In genomic region chr11:118885319-118885718, GRCh38 we compare ENCODE assay signal across 24 cellular contexts. TPM values are rescaled to one million over a fixed set of nuclear protein-coding genes. Genes with fewer than 3 reads are reported as not detected.
DNase-seq lines count a peak whose midpoint lies in the region; ATAC-seq, FAIRE-seq and TF ChIP-seq lines count a peak whose summit lies in the region.
"Had no signal": no experiment of that assay in that cellular context is flagged by ENCODE, and none has a peak within 500 bp of the region (broad histone marks: within the 10 kb centered on the region; RNA-seq: fewer than 3 reads in every experiment).

No MANE protein-coding gene starts in this region.

- TF ChIP-seq EP300 in HepG2 (IDR thresholded peaks at IDR 0.05; ENCODE audit: low read depth in 2 of 2, low read length in 2 of 2) (no peak), HepG2 (CRISPR knock-in tag; IDR thresholded peaks at IDR 0.05; ENCODE audit: borderline replicate concordance) (no peak)

- CTCF ChIA-PET in HepG2 (lab: Yijun Ruan, JAX; ENCODE audit: low intra/inter-chr PET ratio, low total read pairs), result no interaction called here

- no peaks in the 10 kb centered on the region for H3K79me2 ChIP-seq in HepG2 (ENCODE audit: insufficient read depth, low read length)

- H3K9ac ChIP-seq in HepG2 (ENCODE audit: insufficient read depth, low read depth, low read length), result no peak overlapping the region

- no TSS peak for BruUV-seq in HepG2 (replicated peaks; lab: Mats Ljungman, UMichigan)

- no peak overlapping the region for H2AFZ ChIP-seq in HepG2 (ENCODE audit: low read length)

- 32% methylated on average over 9 of the region's 12 CpGs for WGBS in HepG2 (ENCODE audit: low lambda C conversion rate)
- 80% methylated on average over 2 of the region's 12 CpGs for WGBS in right lobe of liver (ENCODE audit: insufficient coverage, low coverage, low lambda C conversion rate, missing lambda C conversion rate)

- intact Hi-C loops in HepG2 (cut with micrococcal nuclease; ENCODE audit: unreplicated experiment), result no loop called here
- intact Hi-C loops in right lobe of liver (cut with DNase I), result no loop called here
- intact Hi-C loops in tibial artery (cut with DNase I; ENCODE audit: low total_unique reads), result no loop called here

- POLR2A ChIA-PET in HepG2 (lab: Yijun Ruan, JAX), result no interaction called here

- H3K4me3 ChIP-seq in HepG2 (replicated peaks in 1 of 3; ENCODE audit: insufficient read depth in 1 of 3, low read depth in 2 of 3, low read length in 3 of 3) (no peak overlapping the region), right lobe of liver (no peak overlapping the region), Peyer's patch (peak overlapping the region in 2 of 4 donors; percentile 39 to 54), mononuclear cell (ENCODE audit: low read length) (peak overlapping the region; percentile 56), tibial artery (peak overlapping the region; percentile 43 to 50)
- H3K4me3 ChIP-seq: SK-N-MC had no signal

- H3K4me1 ChIP-seq in HepG2 (ENCODE audit: insufficient read depth, low read length), result peaks cover 37% of the 10 kb centered on the region
- H3K4me1 ChIP-seq in right lobe of liver, result peaks cover 0 to 14% (median 0%) of the 10 kb centered on the region in 4 donors
- H3K4me1 ChIP-seq in Peyer's patch, result peaks cover 0 to 18% (median 7%) of the 10 kb centered on the region in 4 donors
- peaks cover 59% of the 10 kb centered on the region for H3K4me1 ChIP-seq in mononuclear cell (ENCODE audit: insufficient read depth, low read length)
- H3K4me1 ChIP-seq in tibial artery, result peaks cover 6 to 80% (median 35%) of the 10 kb centered on the region in 4 donors

- TF ChIP-seq CTCF in HepG2 (CRISPR knock-in tag; IDR thresholded peaks at IDR 0.05) (no peak), right lobe of liver (IDR thresholded peaks at IDR 0.05) (no peak), Peyer's patch (IDR thresholded peaks at IDR 0.05) (no peak), tibial artery (IDR thresholded peaks at IDR 0.05) (no peak)

- no peak overlapping the region for H3K27ac ChIP-seq in HepG2 (ENCODE audit: extremely low read length, insufficient read depth, low read length)
- H3K27ac ChIP-seq in right lobe of liver, result no peak overlapping the region
- peak overlapping the region in 2 of 4 donors; percentile 74 to 90 for H3K27ac ChIP-seq in Peyer's patch
- H3K27ac ChIP-seq in tibial artery, result peak overlapping the region; percentile 92 to 94
- H3K27ac ChIP-seq: brain microvascular endothelial cell, RWPE1, SK-N-MC had no signal

- H4K20me1 ChIP-seq in HepG2 (ENCODE audit: insufficient read depth, low read length), result no peaks in the 10 kb centered on the region

- H3K9me3 ChIP-seq in HepG2 (ENCODE audit: low read length) (no peaks in the 10 kb centered on the region), right lobe of liver (no peaks in the 10 kb centered on the region), Peyer's patch (no peaks in the 10 kb centered on the region), mononuclear cell (ENCODE audit: low read depth, low read length) (no peaks in the 10 kb centered on the region), tibial artery (no peaks in the 10 kb centered on the region)

- FAIRE-seq in HepG2 (lab: Jason Lieb, UNC) (no peak), GM12891 (lab: Jason Lieb, UNC) (no peak)
- FAIRE-seq: colon, H54, keratinocyte, urothelium cell line had no signal

- no peak for DNase-seq in HepG2 (ENCODE audit: low spot score)
- no peak for DNase-seq in right lobe of liver
- peak in 2 of 3 donors; percentile 38 to 58 for DNase-seq in Peyer's patch
- peak in 1 of 2 donors; percentile 69 for DNase-seq in tibial artery
- DNase-seq in GM12891 (ENCODE audit: insufficient read length, low spot score), result no peak
- DNase-seq: brain microvascular endothelial cell, DMS153, GF-D8, MM.1S, NCI-H1436, NCI-H524 treated with DMSO at 0.1 percent for 48 hours, retina, T-helper 9 cell had no signal

- no peak for ATAC-seq in HepG2
- no peak for ATAC-seq in right lobe of liver
- no peak for ATAC-seq in HG03469 (IDR thresholded peaks at IDR 0.05; ENCODE audit: unreplicated experiment)
- no peak for ATAC-seq in GM21367 (IDR thresholded peaks at IDR 0.05; ENCODE audit: unreplicated experiment)

- H3K36me3 ChIP-seq in HepG2 (replicated peaks in 1 of 2; ENCODE audit: control insufficient read depth in 1 of 2, insufficient read depth in 2 of 2, low read length in 2 of 2) (no peaks in the 10 kb centered on the region), right lobe of liver (no peaks in the 10 kb centered on the region), Peyer's patch (no peaks in the 10 kb centered on the region), tibial artery (no peaks in the 10 kb centered on the region)
- H3K36me3 ChIP-seq: brain microvascular endothelial cell had no signal

- in situ Hi-C loops in HepG2 (cut with HindIII; ENCODE audit: extremely low pct_ligation_motif_present, low pct_unique_long_range_greater_than_20kb), result no loop called here

- TF ChIP-seq POLR2A in HepG2 (IDR thresholded peaks at IDR 0.05; ENCODE audit: insufficient read depth in 1 of 2, low read depth in 2 of 2, low read length in 2 of 2) (no peak), right lobe of liver (IDR thresholded peaks at IDR 0.05) (no peak), Peyer's patch (IDR thresholded peaks at IDR 0.05) (no peak), GM12891 (IDR thresholded peaks at IDR 0.05; ENCODE audit: low read depth, low read length) (no peak)

- H3K4me2 ChIP-seq in HepG2 (ENCODE audit: low read depth, low read length), result 0 out of 2 replicates have a peak overlapping the region, but pooled peaks have one; percentile 24

- no peak for TF ChIP-seq RAD21 in HepG2 (CRISPR knock-in tag; IDR thresholded peaks at IDR 0.05)

- H3K27me3 ChIP-seq in HepG2 (ENCODE audit: control insufficient read depth in 1 of 2, insufficient read depth in 2 of 2, low read length in 2 of 2) (peaks cover 7 to 62% of the 10 kb centered on the region in 2 experiments; a peak in 4 of 5 replicates), right lobe of liver (no peaks in the 10 kb centered on the region), Peyer's patch (no peaks in the 10 kb centered on the region), mononuclear cell (ENCODE audit: insufficient read depth, low read length) (no peaks in the 10 kb centered on the region), tibial artery (no peaks in the 10 kb centered on the region)
- H3K27me3 ChIP-seq: brain microvascular endothelial cell had no signal

RNA-seq across cellular contexts. Expression of gene CXCR5, which starts 1.6 kb away (rescaled TPM):
- total RNA-seq in HepG2 (2016; rRNA removed; fragmentation: Illumina TruSeq; extraction: Trizol) (not detected in 2 replicates), right lobe of liver (under 1 TPM in 2 of 6 experiments, not detected in 4; 0.07 TPM), Peyer's patch (1 to 10 TPM in 2 of 4 donors, under 1 TPM in 1, not detected in 1; 0.66 to 7.4 (median 1.1) TPM), mononuclear cell (11.1 TPM)
- not detected in 2 replicates for total RNA-seq in HepG2 (2016; cell fraction: cytosol; rRNA removed; fragmentation: Illumina TruSeq; extraction: Trizol; ENCODE audit: low read depth)
- total RNA-seq in HepG2 (2016; cell fraction: insoluble cytoplasmic fraction; rRNA removed; fragmentation: Illumina TruSeq; extraction: Trizol), result not detected in 2 replicates
- not detected in 2 replicates for total RNA-seq in HepG2 (2016; cell fraction: membrane; rRNA removed; fragmentation: Illumina TruSeq; extraction: Trizol)
- total RNA-seq in HepG2 (2016; cell fraction: nucleus; rRNA removed; fragmentation: Illumina TruSeq; extraction: Trizol), result not detected in 2 replicates
- not detected in 2 replicates for polyA plus RNA-seq in HepG2 (2011; rRNA removed)
- not detected in 2 replicates for polyA plus RNA-seq in HepG2 (2011; cell fraction: cytosol; rRNA removed)
- not detected in 2 replicates for polyA plus RNA-seq in HepG2 (2011; cell fraction: nucleus; rRNA removed)
- not detected in 2 replicates for polyA plus RNA-seq in HepG2 (2012)
- not detected in 2 replicates for polyA plus RNA-seq in HepG2 (2016; cell fraction: cytosol; fragmentation: Illumina TruSeq; extraction: Trizol; ENCODE audit: low read depth)
- not detected in 2 replicates for polyA plus RNA-seq in HepG2 (2016; cell fraction: insoluble cytoplasmic fraction; fragmentation: Illumina TruSeq; extraction: Trizol; ENCODE audit: low read depth)
- not detected in 2 replicates for polyA plus RNA-seq in HepG2 (2016; cell fraction: membrane; fragmentation: Illumina TruSeq; extraction: Trizol; ENCODE audit: low read depth)
- polyA plus RNA-seq in HepG2 (2016; cell fraction: nucleus; fragmentation: Illumina TruSeq; extraction: Trizol; ENCODE audit: insufficient read depth, low read depth), result not detected in 2 replicates
- not detected in 2 replicates for polyA minus RNA-seq in HepG2 (2011; rRNA and poly(A)+ RNA removed; ENCODE audit: low replicate concordance)
- polyA minus RNA-seq in HepG2 (2011; cell fraction: cytosol; rRNA and poly(A)+ RNA removed), result not detected in 2 replicates
- not detected in 2 replicates for polyA minus RNA-seq in HepG2 (2011; cell fraction: nucleus; rRNA and poly(A)+ RNA removed)
- polyA plus RNA-seq in GM12891 (2012; ENCODE audit: low read depth, missing spikeins), result 4.4 TPM
- total RNA-seq: lower leg skin had no signal
- polyA plus RNA-seq: AG04450, keratinocyte had no signal

RNA-seq across cellular contexts. Expression of gene BCL9L, which starts 40.4 kb away (rescaled TPM):
- total RNA-seq in HepG2 (2016; rRNA removed; fragmentation: Illumina TruSeq; extraction: Trizol) (3.7 and 5.5 TPM in 2 replicates), right lobe of liver (10 to 100 TPM; 10.2 to 22.5 (median 19.8) TPM), Peyer's patch (10 to 100 TPM; 26.4 to 51.3 (median 34.1) TPM), mononuclear cell (41.9 TPM)
- 1.4 and 2.2 TPM in 2 replicates for total RNA-seq in HepG2 (2016; cell fraction: cytosol; rRNA removed; fragmentation: Illumina TruSeq; extraction: Trizol; ENCODE audit: low read depth)
- 3.5 and 4.0 TPM in 2 replicates for total RNA-seq in HepG2 (2016; cell fraction: insoluble cytoplasmic fraction; rRNA removed; fragmentation: Illumina TruSeq; extraction: Trizol)
- total RNA-seq in HepG2 (2016; cell fraction: membrane; rRNA removed; fragmentation: Illumina TruSeq; extraction: Trizol), result 3.8 and 4.9 TPM in 2 replicates
- 9.3 and 12.2 TPM in 2 replicates for total RNA-seq in HepG2 (2016; cell fraction: nucleus; rRNA removed; fragmentation: Illumina TruSeq; extraction: Trizol)
- 4.1 and 4.5 TPM in 2 replicates for polyA plus RNA-seq in HepG2 (2011; rRNA removed)
- 1.1 and 1.9 TPM in 2 replicates for polyA plus RNA-seq in HepG2 (2011; cell fraction: cytosol; rRNA removed)
- polyA plus RNA-seq in HepG2 (2011; cell fraction: nucleus; rRNA removed), result 7.0 and 13.4 TPM in 2 replicates
- polyA plus RNA-seq in HepG2 (2012), result 10.4 and 11.2 TPM in 2 replicates
- 0.58 and 0.67 TPM in 2 replicates for polyA plus RNA-seq in HepG2 (2016; cell fraction: cytosol; fragmentation: Illumina TruSeq; extraction: Trizol; ENCODE audit: low read depth)
- 9.7 and 15.0 TPM in 2 replicates for polyA plus RNA-seq in HepG2 (2016; cell fraction: insoluble cytoplasmic fraction; fragmentation: Illumina TruSeq; extraction: Trizol; ENCODE audit: low read depth)
- polyA plus RNA-seq in HepG2 (2016; cell fraction: membrane; fragmentation: Illumina TruSeq; extraction: Trizol; ENCODE audit: low read depth), result 1.5 and 1.9 TPM in 2 replicates
- polyA plus RNA-seq in HepG2 (2016; cell fraction: nucleus; fragmentation: Illumina TruSeq; extraction: Trizol; ENCODE audit: insufficient read depth, low read depth), result 21.7 and 33.9 TPM in 2 replicates
- 4.8 and 11.8 TPM in 2 replicates for polyA minus RNA-seq in HepG2 (2011; rRNA and poly(A)+ RNA removed; ENCODE audit: low replicate concordance)
- polyA minus RNA-seq in HepG2 (2011; cell fraction: cytosol; rRNA and poly(A)+ RNA removed), result 6.2 and 6.8 TPM in 2 replicates
- 5.5 and 6.5 TPM in 2 replicates for polyA minus RNA-seq in HepG2 (2011; cell fraction: nucleus; rRNA and poly(A)+ RNA removed)
- 5.5 TPM for polyA plus RNA-seq in GM12891 (2012; ENCODE audit: low read depth, missing spikeins)

Comparison
In these comparisons a context has a peak if more than half of its experiments do, and no peak if none do; other contexts are left out.
1. DNase-seq: peak in Peyer's patch (2 of 3); none in HepG2 (single experiment), right lobe of liver (0 of 3) and GM12891 (single experiment).
2. H3K27ac ChIP-seq: peak in tibial artery (2 of 2); none in HepG2 (single experiment) and right lobe of liver (0 of 3).
3. H3K4me3 ChIP-seq: peak in mononuclear cell (single experiment) and tibial artery (2 of 2); none in HepG2 (0 of 3) and right lobe of liver (0 of 3).